Comparison of ENCODE assay signal across 8 cellular contexts in genomic region chr22:37803195-37803635, GRCh38. TPM values are rescaled to one million over a fixed set of nuclear protein-coding genes. Genes with fewer than 3 reads are reported as not detected.
A peak's percentile ranks its signal among the peaks of the same experiment; 100 is the strongest.
DNase-seq lines count a peak whose midpoint lies in the region; ATAC-seq and TF ChIP-seq lines count a peak whose summit lies in the region.

No MANE protein-coding gene starts in this region.

- H3K9me3 ChIP-seq in iPS-18a (ENCODE audit: control insufficient read depth, low read depth, low read length) (no peaks in the 10 kb centered on the region), testis (no peaks in the 10 kb centered on the region)

- H3K4me1 ChIP-seq in iPS-18a (ENCODE audit: control insufficient read depth, low read depth, low read length) (peaks cover 32% of the 10 kb centered on the region), testis (peaks cover 36% of the 10 kb centered on the region)

- H3K27me3 ChIP-seq in iPS-18a (ENCODE audit: control insufficient read depth, insufficient read depth, low read length): peaks cover 60% of the 10 kb centered on the region
- H3K27me3 ChIP-seq in testis: no peaks in the 10 kb centered on the region

- TF ChIP-seq POLR2A in testis (IDR thresholded peaks at IDR 0.05): no peak

- peak overlapping the region; percentile 65 for H3K9ac ChIP-seq in iPS-18a (ENCODE audit: low read length)

- 28 to 34% methylated on average over 16 of the region's 16 CpGs for WGBS in testis, 2 donors

- no peak for DNase-seq in activated T-cell treated with anti-CD3 and anti-CD28 coated beads, Interleukin-2, amount 50 U/mL, for 24 hours
- DNase-seq in activated T-cell treated with anti-CD3 and anti-CD28 coated beads for 4 hours (no peak), activated B cell treated with CpG ODN at 0.5 μM for 24 hours (no peak), testis (peak; percentile 39), LoVo (ENCODE audit: low spot score) (no peak)

- TF ChIP-seq CTCF in activated B cell treated with CpG ODN at 0.5 μM for 24 hours (IDR thresholded peaks at IDR 0.05) (no peak), testis (IDR thresholded peaks at IDR 0.05) (no peak)

- peaks cover 40% of the 10 kb centered on the region for H3K4me1 Mint-ChIP-seq in activated T-cell treated with anti-CD3 and anti-CD28 coated beads, Interleukin-2, amount 50 U/mL, for 24 hours (ENCODE audit: low read depth)
- H3K4me1 Mint-ChIP-seq in activated B cell treated with CpG ODN at 0.5 μM for 24 hours: peaks cover 45% of the 10 kb centered on the region

- no peaks in the 10 kb centered on the region for H3K36me3 ChIP-seq in iPS-18a (ENCODE audit: control insufficient read depth, low read depth, low read length)
- no peaks in the 10 kb centered on the region for H3K36me3 ChIP-seq in testis (ENCODE audit: low read depth, missing control alignments)

- H3K27me3 Mint-ChIP-seq in activated T-cell treated with anti-CD3 and anti-CD28 coated beads, Interleukin-2, amount 50 U/mL, for 24 hours: peaks cover 56% of the 10 kb centered on the region
- H3K27me3 Mint-ChIP-seq in activated B cell treated with CpG ODN at 0.5 μM for 24 hours: peaks cover 43% of the 10 kb centered on the region

- H3K27ac Mint-ChIP-seq in activated T-cell treated with anti-CD3 and anti-CD28 coated beads, Interleukin-2, amount 50 U/mL, for 24 hours: no peak overlapping the region
- no peak overlapping the region for H3K27ac Mint-ChIP-seq in activated B cell treated with CpG ODN at 0.5 μM for 24 hours

- H3K4me3 Mint-ChIP-seq in activated T-cell treated with anti-CD3 and anti-CD28 coated beads, Interleukin-2, amount 50 U/mL, for 24 hours: peak overlapping the region; percentile 56
- peak overlapping the region; percentile 12 for H3K4me3 Mint-ChIP-seq in activated B cell treated with CpG ODN at 0.5 μM for 24 hours

- CTCF ChIA-PET in activated B cell treated with CpG ODN at 0.5 μM for 24 hours (lab: Charles Lee): no interaction called here

- POLR2A ChIA-PET in activated B cell treated with CpG ODN at 0.5 μM for 24 hours (lab: Charles Lee): no interaction called here

- H3K27ac ChIP-seq in iPS-18a (ENCODE audit: low read length) (no peak overlapping the region), testis (no peak overlapping the region)

- H3K36me3 Mint-ChIP-seq in activated T-cell treated with anti-CD3 and anti-CD28 coated beads, Interleukin-2, amount 50 U/mL, for 24 hours (ENCODE audit: low read depth): no peaks in the 10 kb centered on the region
- H3K36me3 Mint-ChIP-seq in activated B cell treated with CpG ODN at 0.5 μM for 24 hours (ENCODE audit: low read depth): no peaks in the 10 kb centered on the region

- intact Hi-C loops in activated B cell treated with CpG ODN at 0.5 μM for 24 hours (cut with micrococcal nuclease) (no loop called here), testis (cut with DNase I; ENCODE audit: low total_unique reads) (no loop called here)

- H3K4me3 ChIP-seq in iPS-18a (ENCODE audit: low read length): peak overlapping the region; percentile 73
- H3K4me3 ChIP-seq in testis: peak overlapping the region in 1 of 2 donors; percentile 62

- ATAC-seq in activated B cell treated with CpG ODN at 0.5 μM for 24 hours (ENCODE audit: low read depth): no peak
- ATAC-seq in HG02973 (IDR thresholded peaks at IDR 0.05; ENCODE audit: unreplicated experiment): no peak
- no peak for ATAC-seq in HG02623 (IDR thresholded peaks at IDR 0.05; ENCODE audit: unreplicated experiment)

- H3K9me3 Mint-ChIP-seq in activated T-cell treated with anti-CD3 and anti-CD28 coated beads, Interleukin-2, amount 50 U/mL, for 24 hours: no peaks in the 10 kb centered on the region
- H3K9me3 Mint-ChIP-seq in activated B cell treated with CpG ODN at 0.5 μM for 24 hours: no peaks in the 10 kb centered on the region

RNA-seq across cellular contexts. Expression of gene GCAT, which starts 4.5 kb away (rescaled TPM):
- total RNA-seq in activated B cell treated with CpG ODN at 0.5 μM for 24 hours (0.40 and 0.83 TPM in 2 replicates), testis (10 to 100 TPM; 36.7 to 40.6 TPM)
- polyA plus RNA-seq in testis (ENCODE audit: insufficient read depth, low read depth, low replicate concordance): 21.4 TPM

RNA-seq across cellular contexts. Expression of gene GALR3, which starts 20.0 kb away (rescaled TPM):
- not detected in 2 replicates for total RNA-seq in activated B cell treated with CpG ODN at 0.5 μM for 24 hours
- 1 to 10 TPM in 1 of 2 donors, under 1 TPM in 1; 0.81 to 4.8 TPM for total RNA-seq in testis
- not detected for polyA plus RNA-seq in testis (ENCODE audit: insufficient read depth, low read depth, low replicate concordance)

RNA-seq across cellular contexts. Expression of gene ANKRD54, which starts 40.9 kb away (rescaled TPM):
- 12.6 and 16.5 TPM in 2 replicates for total RNA-seq in activated B cell treated with CpG ODN at 0.5 μM for 24 hours
- total RNA-seq in testis: 100 to 1,000 TPM; 117 to 138 TPM
- polyA plus RNA-seq in testis (ENCODE audit: insufficient read depth, low read depth, low replicate concordance): 61.5 TPM

RNA-seq across cellular contexts. Expression of gene EIF3L, which starts 46.0 kb away (rescaled TPM):
- total RNA-seq in activated B cell treated with CpG ODN at 0.5 μM for 24 hours: 712 and 718 TPM in 2 replicates
- total RNA-seq in testis: 100 to 1,000 TPM; 185 to 316 TPM
- 295 TPM for polyA plus RNA-seq in testis (ENCODE audit: insufficient read depth, low read depth, low replicate concordance)

Comparison
In these comparisons a context has a peak if more than half of its experiments do, and no peak if none do; other contexts are left out.
1. RNA of gene GCAT, which starts 4.5 kb away (total RNA-seq): 36.7 to 40.6 TPM in testis; 0.40 to 0.83 TPM in activated B cell treated with CpG ODN at 0.5 μM for 24 hours; every median in the first group is over 10 times any median in the second.